In the genomic region with DNA sequence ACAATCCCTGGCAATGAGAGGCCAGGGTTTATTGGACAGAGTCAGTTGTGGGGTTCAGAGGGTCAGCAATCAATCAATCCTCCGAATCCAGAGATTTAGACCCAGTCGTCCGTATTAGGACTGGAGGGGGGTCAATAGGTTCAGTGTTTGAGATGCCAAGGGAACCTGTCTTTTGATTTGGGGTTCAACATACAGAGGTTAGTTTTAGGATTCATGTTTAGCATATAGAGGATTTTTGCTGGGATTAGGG, we compare ENCODE assay signal across 8 cellular contexts. TPM values are rescaled to one million over a fixed set of nuclear protein-coding genes. Genes with fewer than 3 reads are reported as not detected.
DNase-seq lines count a peak whose midpoint lies in the region; ATAC-seq and TF ChIP-seq lines count a peak whose summit lies in the region.

No MANE protein-coding gene starts in this region.

- H3K27ac ChIP-seq in lower lobe of right lung (peak overlapping the region; percentile 93), upper lobe of right lung (peak overlapping the region; percentile 89)

- TF ChIP-seq CTCF in astrocyte of the cerebellum (IDR thresholded peaks at IDR 0.05; ENCODE audit: low read depth, low read length, missing control alignments), result no peak
- TF ChIP-seq CTCF in lower lobe of right lung (IDR thresholded peaks at IDR 0.05), result no peak
- TF ChIP-seq CTCF in upper lobe of right lung (IDR thresholded peaks at IDR 0.05), result no peak

- peak overlapping the region; percentile 92 for H3K4me3 Mint-ChIP-seq in activated naive CD4-positive, alpha-beta T cell treated with anti-CD3 and anti-CD28 coated beads, Interleukin-2, amount 50 U/mL, for 24 hours

- peaks cover 36% of the 10 kb centered on the region for H3K27me3 ChIP-seq in lower lobe of right lung (ENCODE audit: low read depth)
- H3K27me3 ChIP-seq in upper lobe of right lung, result peaks cover 33% of the 10 kb centered on the region

- ATAC-seq in lower lobe of right lung, result no peak
- ATAC-seq in upper lobe of right lung, result no peak
- ATAC-seq in esophagus mucosa, result no peak

- peak overlapping the region; percentile 67 for H3K4me3 ChIP-seq in astrocyte of the cerebellum (ENCODE audit: low read depth, low read length)
- H3K4me3 ChIP-seq in lower lobe of right lung, result peak overlapping the region; percentile 80
- H3K4me3 ChIP-seq in upper lobe of right lung, result peak overlapping the region; percentile 90

- H3K36me3 Mint-ChIP-seq in activated naive CD4-positive, alpha-beta T cell treated with anti-CD3 and anti-CD28 coated beads, Interleukin-2, amount 50 U/mL, for 24 hours, result no peaks in the 10 kb centered on the region

- in situ Hi-C loops in astrocyte of the cerebellum (cut with HindIII; ENCODE audit: low sequenced_read_pairs) (no loop called here), KBM-7 (cut with MboI; ENCODE audit: low pct_unique_long_range_greater_than_20kb, low sequenced_read_pairs) (no loop called here)

- peaks cover 13% of the 10 kb centered on the region for H3K27me3 Mint-ChIP-seq in activated naive CD4-positive, alpha-beta T cell treated with anti-CD3 and anti-CD28 coated beads, Interleukin-2, amount 50 U/mL, for 24 hours

- peaks cover 35% of the 10 kb centered on the region for H3K4me1 Mint-ChIP-seq in activated naive CD4-positive, alpha-beta T cell treated with anti-CD3 and anti-CD28 coated beads, Interleukin-2, amount 50 U/mL, for 24 hours

- intact Hi-C loops in lower lobe of right lung (cut with DNase I), result no loop called here
- intact Hi-C loops in upper lobe of right lung (cut with DNase I), result no loop called here

- H3K4me1 ChIP-seq in lower lobe of right lung, result peaks cover 29% of the 10 kb centered on the region
- H3K4me1 ChIP-seq in upper lobe of right lung, result peaks cover 21% of the 10 kb centered on the region

- no peaks in the 10 kb centered on the region for H3K9me3 Mint-ChIP-seq in activated naive CD4-positive, alpha-beta T cell treated with anti-CD3 and anti-CD28 coated beads, Interleukin-2, amount 50 U/mL, for 24 hours

- H3K27ac Mint-ChIP-seq in activated naive CD4-positive, alpha-beta T cell treated with anti-CD3 and anti-CD28 coated beads, Interleukin-2, amount 50 U/mL, for 24 hours, result peak overlapping the region; percentile 94

- H3K9me3 ChIP-seq in lower lobe of right lung, result no peaks in the 10 kb centered on the region
- no peaks in the 10 kb centered on the region for H3K9me3 ChIP-seq in upper lobe of right lung

- DNase-seq in activated naive CD4-positive, alpha-beta T cell treated with Interleukin-2 at 50 U/mL for 16 hours, result no peak
- DNase-seq in astrocyte of the cerebellum (ENCODE audit: low read depth), result no peak
- no peak for DNase-seq in lower lobe of right lung
- no peak for DNase-seq in upper lobe of right lung
- DNase-seq in NCI-H1694 treated with DMSO at 0.1 percent for 48 hours (lab: John Stamatoyannopoulos, UW), result no peak
- no peak for DNase-seq in KBM-7

- peaks cover 21% of the 10 kb centered on the region for H3K36me3 ChIP-seq in lower lobe of right lung
- peaks cover 9% of the 10 kb centered on the region for H3K36me3 ChIP-seq in upper lobe of right lung

RNA-seq across cellular contexts. Expression of a gene that starts 0.3 kb away (rescaled TPM):
- total RNA-seq in lower lobe of right lung, result 29.9 TPM
- 25.3 TPM for total RNA-seq in upper lobe of right lung
- 19.9 TPM for total RNA-seq in esophagus mucosa

RNA-seq across cellular contexts. Expression of a gene that starts 15.3 kb away (rescaled TPM):
- total RNA-seq in lower lobe of right lung, result 0.53 TPM
- 0.55 TPM for total RNA-seq in upper lobe of right lung
- not detected for total RNA-seq in esophagus mucosa

RNA-seq across cellular contexts. Expression of a gene that starts 44.6 kb away (rescaled TPM):
- total RNA-seq in lower lobe of right lung (23.2 TPM), upper lobe of right lung (45.3 TPM), esophagus mucosa (27.1 TPM)

RNA-seq across cellular contexts. Expression of a gene that starts 44.8 kb away (rescaled TPM):
- 1.4 TPM for total RNA-seq in lower lobe of right lung
- total RNA-seq in upper lobe of right lung, result 2.9 TPM
- total RNA-seq in esophagus mucosa, result 1.2 TPM
